In genomic region chr19:7730286-7731217, GRCh38 we compare ENCODE assay signal across 1 cellular context.
TF ChIP-seq lines count a peak whose summit lies in the region.

No MANE protein-coding gene starts in this region.

TF ChIP-seq in WTC11, 78 proteins besides CTCF, POLR2A, EP300 and RAD21 (continued from another document):
- TF ChIP-seq ETV6 (CRISPR knock-in tag; IDR thresholded peaks at IDR 0.05) = no peak
- TF ChIP-seq MAX (CRISPR knock-in tag; IDR thresholded peaks at IDR 0.05) = no peak
- no peak for TF ChIP-seq TEAD1 (CRISPR knock-in tag; IDR thresholded peaks at IDR 0.05)
- TF ChIP-seq FOXJ3 (CRISPR knock-in tag; IDR thresholded peaks at IDR 0.05; ENCODE audit: borderline replicate concordance) = no peak
- TF ChIP-seq MLX (CRISPR knock-in tag; IDR thresholded peaks at IDR 0.05) = no peak
- TF ChIP-seq NFYB (CRISPR knock-in tag; conservative IDR thresholded peaks at IDR 0.05; ENCODE audit: low read depth) = no peak
- no peak for TF ChIP-seq MYBL2 (CRISPR knock-in tag; IDR thresholded peaks at IDR 0.05)
- no peak for TF ChIP-seq ZNF416 (CRISPR knock-in tag; IDR thresholded peaks at IDR 0.05)
- TF ChIP-seq TP53 (CRISPR knock-in tag; IDR thresholded peaks at IDR 0.05) = no peak
- no peak for TF ChIP-seq PREB (CRISPR knock-in tag; IDR thresholded peaks at IDR 0.05; ENCODE audit: borderline replicate concordance)
- no peak for TF ChIP-seq ZNF232 (CRISPR knock-in tag; IDR thresholded peaks at IDR 0.05)
- no peak for TF ChIP-seq ESRRA (CRISPR knock-in tag; IDR thresholded peaks at IDR 0.05; ENCODE audit: borderline replicate concordance)
